In the genomic region with DNA sequence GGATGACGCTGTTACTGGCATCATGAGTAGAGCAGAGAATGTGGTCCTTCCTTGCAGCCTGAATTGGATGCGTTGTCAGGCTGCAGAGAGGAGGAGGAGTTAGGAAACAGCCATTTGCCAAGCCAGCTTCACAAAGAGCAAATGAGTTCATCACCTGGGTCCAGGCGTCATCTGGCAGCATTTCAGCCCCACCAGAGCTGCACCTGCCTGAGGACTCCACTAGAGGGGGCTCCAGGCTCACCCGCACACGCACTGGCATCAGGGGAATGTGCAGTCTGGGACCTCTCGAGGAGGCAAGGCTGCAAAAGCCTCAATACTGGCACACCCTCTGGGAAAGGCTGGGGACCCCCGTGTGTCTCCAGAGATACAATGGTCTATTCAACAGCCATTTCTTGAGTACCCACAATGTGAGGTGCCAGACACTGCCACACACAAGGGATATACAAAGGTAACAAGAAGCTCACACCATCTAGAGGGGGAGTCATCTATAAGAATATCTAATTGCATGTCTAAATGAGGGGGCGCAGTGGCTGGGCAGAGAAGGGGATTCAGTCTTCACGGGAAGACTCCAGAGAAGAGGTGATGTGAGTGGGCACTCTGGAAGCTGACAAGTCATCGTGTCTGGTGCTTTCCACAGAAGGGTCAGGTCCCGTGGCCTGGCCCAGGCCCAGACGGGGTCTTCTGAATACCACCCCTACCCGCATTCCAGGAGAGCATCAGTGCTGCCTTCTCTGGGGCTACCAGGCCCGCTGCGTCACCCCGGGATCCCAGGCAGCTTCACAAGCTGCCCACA, we compare ENCODE assay signal across 8 cellular contexts. TPM values are rescaled to one million over a fixed set of nuclear protein-coding genes. Genes with fewer than 3 reads are reported as not detected.
A peak's percentile ranks its signal among the peaks of the same experiment; 100 is the strongest.
DNase-seq lines count a peak whose midpoint lies in the region; ATAC-seq and TF ChIP-seq lines count a peak whose summit lies in the region.

No MANE protein-coding gene starts in this region.

- peaks cover 0 to 15% (median 2%) of the 10 kb centered on the region in 4 donors for H3K4me1 Mint-ChIP-seq in CD4-positive, CD25-positive, alpha-beta regulatory T cell

- H3K27ac Mint-ChIP-seq in CD4-positive, CD25-positive, alpha-beta regulatory T cell: no peak overlapping the region

- H3K36me3 Mint-ChIP-seq in CD4-positive, CD25-positive, alpha-beta regulatory T cell: no peaks in the 10 kb centered on the region

- no peaks in the 10 kb centered on the region for H3K27me3 Mint-ChIP-seq in CD4-positive, CD25-positive, alpha-beta regulatory T cell

- H3K27me3 ChIP-seq in CD4-positive, CD25-positive, alpha-beta regulatory T cell (ENCODE audit: control insufficient read depth, insufficient read depth, low read length): no peaks in the 10 kb centered on the region
- no peaks in the 10 kb centered on the region for H3K27me3 ChIP-seq in lower lobe of right lung (ENCODE audit: low read depth)

- no peak overlapping the region for H3K4me3 ChIP-seq in CD4-positive, CD25-positive, alpha-beta regulatory T cell (ENCODE audit: low read depth, low read length)
- no peak overlapping the region for H3K4me3 ChIP-seq in lower lobe of right lung

- no peaks in the 10 kb centered on the region for H3K4me1 ChIP-seq in CD4-positive, CD25-positive, alpha-beta regulatory T cell (ENCODE audit: control insufficient read depth, insufficient read depth, low read length, poor library complexity, severe bottlenecking)
- no peaks in the 10 kb centered on the region for H3K4me1 ChIP-seq in lower lobe of right lung

- ATAC-seq in CD4-positive, CD25-positive, alpha-beta regulatory T cell (ENCODE audit: low read depth in 2 of 2): peak in 1 of 2 donors; percentile 66
- peak; percentile 62 for ATAC-seq in HG03159 (IDR thresholded peaks at IDR 0.05; ENCODE audit: unreplicated experiment)
- peak; percentile 78 to 86 for ATAC-seq in lower lobe of right lung
- ATAC-seq in GM18519 (IDR thresholded peaks at IDR 0.05; ENCODE audit: low FRiP score, unreplicated experiment): no peak

- peaks cover 0 to under 1% (median 0%) of the 10 kb centered on the region in 7 donors for H3K9me3 Mint-ChIP-seq in CD4-positive, CD25-positive, alpha-beta regulatory T cell

- DNase-seq in CD4-positive, CD25-positive, alpha-beta regulatory T cell: peak; percentile 13 to 46 (median 36)
- DNase-seq in NCI-H69 (lab: John Stamatoyannopoulos, UW): peak; percentile 86
- DNase-seq in activated CD4-positive, alpha-beta T cell treated with anti-CD3 and anti-CD28 coated beads, Interleukin-2, amount 50 U/mL, for 4 hours: peak; percentile 24 to 32
- DNase-seq in effector CD8-positive, alpha-beta T cell (lab: John Stamatoyannopoulos, UW): peak; percentile 6
- DNase-seq in lower lobe of right lung: peak; percentile 71
- peak; percentile 10 for DNase-seq in stimulated activated CD8-positive, alpha-beta memory T cell treated with anti-CD3 and anti-CD28 coated beads, Interleukin-12 subunit alpha, Interleukin-12 subunit beta, amount 100 ng/mL, for 4 hours (ENCODE audit: low read depth)

- TF ChIP-seq CTCF in lower lobe of right lung (IDR thresholded peaks at IDR 0.05): peak; percentile 83

- H3K36me3 ChIP-seq in CD4-positive, CD25-positive, alpha-beta regulatory T cell (ENCODE audit: control insufficient read depth, insufficient read depth, low read length): no peaks in the 10 kb centered on the region
- no peaks in the 10 kb centered on the region for H3K36me3 ChIP-seq in lower lobe of right lung

- no peaks in the 10 kb centered on the region for H3K9me3 ChIP-seq in CD4-positive, CD25-positive, alpha-beta regulatory T cell (ENCODE audit: control insufficient read depth in 2 of 2, low read length in 2 of 2)
- H3K9me3 ChIP-seq in lower lobe of right lung: no peaks in the 10 kb centered on the region

- H3K4me3 Mint-ChIP-seq in CD4-positive, CD25-positive, alpha-beta regulatory T cell: no peak overlapping the region

- no peak overlapping the region for H3K27ac ChIP-seq in CD4-positive, CD25-positive, alpha-beta regulatory T cell (ENCODE audit: insufficient read depth, low read length, poor library complexity, severe bottlenecking)
- H3K27ac ChIP-seq in lower lobe of right lung: no peak overlapping the region

- intact Hi-C loops in lower lobe of right lung (cut with DNase I): no loop called here

RNA-seq across cellular contexts. Expression of a gene that starts 53.5 kb away (rescaled TPM):
- total RNA-seq in CD4-positive, CD25-positive, alpha-beta regulatory T cell: not detected
- polyA plus RNA-seq in CD4-positive, CD25-positive, alpha-beta regulatory T cell: not detected
- not detected for total RNA-seq in lower lobe of right lung

Comparison
In these comparisons a context has a peak if more than half of its experiments do, and no peak if none do; other contexts are left out.
1. DNase-seq: peak in every context shown above with its lines; median percentile 86 in NCI-H69; 71 in lower lobe of right lung; 36 in CD4-positive, CD25-positive, alpha-beta regulatory T cell; 28 in activated CD4-positive, alpha-beta T cell treated with anti-CD3 and anti-CD28 coated beads, Interleukin-2, amount 50 U/mL, for 4 hours; 10 in stimulated activated CD8-positive, alpha-beta memory T cell treated with anti-CD3 and anti-CD28 coated beads, Interleukin-12 subunit alpha, Interleukin-12 subunit beta, amount 100 ng/mL, for 4 hours; 6 in effector CD8-positive, alpha-beta T cell.